26 cellular contexts compared by ENCODE assay signal in genomic region chr3:19950316-19950715, GRCh38. TPM values are rescaled to one million over a fixed set of nuclear protein-coding genes. Genes with fewer than 3 reads are reported as not detected.
DNase-seq lines count a peak whose midpoint lies in the region; FAIRE-seq and TF ChIP-seq lines count a peak whose summit lies in the region.
"Had no signal": no experiment of that assay in that cellular context is flagged by ENCODE, and none has a peak within 500 bp of the region (broad histone marks: within the 10 kb centered on the region; RNA-seq: fewer than 3 reads in every experiment).

No MANE protein-coding gene starts in this region.

- TF ChIP-seq CTCF in HEK293 (tag by site-specific recombination; IDR thresholded peaks at IDR 0.05) (no peak), PC-9 (conservative IDR thresholded peaks at IDR 0.05) (no peak), endothelial cell of umbilical vein (IDR thresholded peaks at IDR 0.05; ENCODE audit: extremely low read depth in 1 of 2, insufficient read depth in 1 of 2, low read depth in 1 of 2, low read length in 2 of 2) (no peak), smooth muscle cell (IDR thresholded peaks at IDR 0.05; ENCODE audit: borderline replicate concordance, insufficient read depth, poor library complexity, severe bottlenecking) (no peak), MM.1S (IDR thresholded peaks at IDR 0.05; ENCODE audit: low read length) (no peak)

- H3K9me2 ChIP-seq in PC-9 (ENCODE audit: insufficient read depth): no peaks in the 10 kb centered on the region
- no peaks in the 10 kb centered on the region for H3K9me2 ChIP-seq in MM.1S (replicated peaks; ENCODE audit: insufficient read depth, low read length)

- no peak overlapping the region for H3K27ac ChIP-seq in HEK293 (ENCODE audit: extremely low read depth, low read depth, low read length)
- H3K27ac ChIP-seq in PC-9: no peak overlapping the region
- H3K27ac ChIP-seq in endothelial cell of umbilical vein (ENCODE audit: insufficient read depth, low read depth, low read length): no peak overlapping the region
- H3K27ac ChIP-seq in smooth muscle cell (ENCODE audit: low read depth): no peak overlapping the region
- H3K27ac ChIP-seq in MM.1S (ENCODE audit: low read length): no peak overlapping the region
- H3K27ac ChIP-seq: KMS-11 had no signal

- CTCF ChIA-PET in HEK293 (lab: Yijun Ruan, JAX): no interaction called here
- CTCF ChIA-PET in PC-9 (lab: Charles Lee): no interaction called here
- CTCF ChIA-PET in endothelial cell of umbilical vein (lab: Charles Lee): interaction anchor here (1.4 to 2.0 kb wide), 2 partner anchors 16 to 64 kb away, joined by 3 to 4 read pairs; no protein-coding TSS in a partner anchor

- H3K4me2 ChIP-seq in PC-9 (peak overlapping the region; percentile 95; the same call in 1 of the 2 replicates), endothelial cell of umbilical vein (ENCODE audit: insufficient read depth, low read length) (peak overlapping the region; percentile 17), smooth muscle cell (peak overlapping the region; percentile 92), MM.1S (ENCODE audit: low read depth, low read length) (no peak overlapping the region)
- H3K4me2 ChIP-seq: KMS-11 had no signal

- DNase-seq in PC-9 (no peak), endothelial cell of umbilical vein (ENCODE audit: low read depth, low spot score) (no peak), smooth muscle cell (lab: John Stamatoyannopoulos, UW; ENCODE audit: unreplicated experiment) (no peak), COR-L47 (lab: John Stamatoyannopoulos, UW) (no peak), head of caudate nucleus (no peak), MM.1S (no peak)
- DNase-seq: AML-193; DMS 273 treated with DMSO at 0.1 percent for 48 hours; DND-41; HFFc6; MG63; NCI-H1092; NCI-H1436 treated with DMSO at 0.1 percent for 48 hours; NCI-H2029; NCI-H2171; NCI-H446; NCI-H69; NK-92 treated with Interleukin-12 subunit alpha and Interleukin-12 subunit beta, amount 100 ng/mL, for 24 hours; RPMI8226; SHP77 treated with DMSO at 0.1 percent for 48 hours; T-helper 1 cell had no signal

- H3K4me3 ChIP-seq in HEK293 (ENCODE audit: low read depth, low read length): no peak overlapping the region
- peak overlapping the region; percentile 69; the same call in 1 of the 2 replicates for H3K4me3 ChIP-seq in PC-9
- H3K4me3 ChIP-seq in endothelial cell of umbilical vein (replicated peaks in 1 of 3; ENCODE audit: insufficient read depth in 1 of 3, low read depth in 1 of 3, low read length in 3 of 3): no peak overlapping the region
- peak overlapping the region; percentile 82 for H3K4me3 ChIP-seq in smooth muscle cell
- H3K4me3 ChIP-seq in MM.1S (ENCODE audit: low read length): no peak overlapping the region
- H3K4me3 ChIP-seq: MG63 had no signal

- FAIRE-seq in endothelial cell of umbilical vein (lab: Jason Lieb, UNC): no peak
- FAIRE-seq: G401.6, H54 had no signal

- intact Hi-C loops in PC-9 (cut with micrococcal nuclease; ENCODE audit: unreplicated experiment): no loop called here
- intact Hi-C loops in endothelial cell of umbilical vein (cut with micrococcal nuclease): no loop called here
- intact Hi-C loops in head of caudate nucleus (cut with DNase I): loop anchor here (5.0 kb wide), 1 partner anchor 237 kb away; the partner anchor contains the start of gene SGO1

- H3K27me3 ChIP-seq in PC-9 (ENCODE audit: insufficient read depth, low read depth): no peaks in the 10 kb centered on the region
- no peaks in the 10 kb centered on the region for H3K27me3 ChIP-seq in endothelial cell of umbilical vein (ENCODE audit: control insufficient read depth in 2 of 2, insufficient read depth in 2 of 2, low read length in 2 of 2)
- no peaks in the 10 kb centered on the region for H3K27me3 ChIP-seq in smooth muscle cell (ENCODE audit: low read depth)
- no peaks in the 10 kb centered on the region for H3K27me3 ChIP-seq in MM.1S (replicated peaks; ENCODE audit: insufficient read depth, low read length)
- H3K27me3 ChIP-seq: MG63 had no signal

- BruUV-seq in PC-9 (replicated peaks; lab: Mats Ljungman, UMichigan) (no TSS peak), endothelial cell of umbilical vein (replicated peaks; lab: Mats Ljungman, UMichigan) (no TSS peak)

- H2AFZ ChIP-seq in PC-9 (no peak overlapping the region), endothelial cell of umbilical vein (ENCODE audit: low read depth, low read length) (no peak overlapping the region), smooth muscle cell (ENCODE audit: low read depth) (no peak overlapping the region), MM.1S (ENCODE audit: low read length) (no peak overlapping the region)

- H3K9me3 ChIP-seq in HEK293 (ENCODE audit: control insufficient read depth, insufficient read depth, low read depth, low read length) (no peaks in the 10 kb centered on the region), PC-9 (ENCODE audit: insufficient read depth, low read depth) (no peaks in the 10 kb centered on the region), endothelial cell of umbilical vein (replicated peaks; ENCODE audit: control insufficient read depth, insufficient read depth, low read length) (no peaks in the 10 kb centered on the region), smooth muscle cell (replicated peaks; ENCODE audit: low read depth) (no peaks in the 10 kb centered on the region), MM.1S (replicated peaks; ENCODE audit: insufficient read depth, low read length) (no peaks in the 10 kb centered on the region)
- H3K9me3 ChIP-seq: MG63 had no signal

- POLR2A ChIA-PET in HEK293 (lab: Yijun Ruan, JAX): no interaction called here
- POLR2A ChIA-PET in PC-9 (lab: Charles Lee; ENCODE audit: unreplicated experiment): no interaction called here
- POLR2A ChIA-PET in endothelial cell of umbilical vein (lab: Charles Lee): no interaction called here

- 92% methylated on average over 2 of the region's 2 CpGs for WGBS in smooth muscle cell (ENCODE audit: low lambda C conversion rate)

- H3K9me1 ChIP-seq in endothelial cell of umbilical vein (replicated peaks; ENCODE audit: control insufficient read depth, extremely low read depth, insufficient read depth, low read length): no peaks in the 10 kb centered on the region

- no peak overlapping the region for H3K9ac ChIP-seq in endothelial cell of umbilical vein (replicated peaks; ENCODE audit: extremely low read depth, insufficient read depth, low read length)
- H3K9ac ChIP-seq in smooth muscle cell (ENCODE audit: low read depth): no peak overlapping the region
- no peak overlapping the region for H3K9ac ChIP-seq in MM.1S (ENCODE audit: low read length)
- H3K9ac ChIP-seq: KMS-11 had no signal

- H3F3A ChIP-seq in PC-9 (ENCODE audit: insufficient read depth, low read depth): peaks cover 21% of the 10 kb centered on the region
- H3F3A ChIP-seq in smooth muscle cell (ENCODE audit: low read depth): peaks cover 8% of the 10 kb centered on the region
- peaks cover 16% of the 10 kb centered on the region for H3F3A ChIP-seq in MM.1S (ENCODE audit: insufficient read depth, low read length)

- H3K79me2 ChIP-seq in PC-9 (ENCODE audit: low read depth) (peaks cover 81% of the 10 kb centered on the region), endothelial cell of umbilical vein (ENCODE audit: control insufficient read depth, insufficient read depth, low read length) (peaks cover 79% of the 10 kb centered on the region), smooth muscle cell (ENCODE audit: low read depth) (peaks cover 77% of the 10 kb centered on the region), MM.1S (ENCODE audit: low read length) (peaks cover 82% of the 10 kb centered on the region)

- no peak for TF ChIP-seq POLR2A in endothelial cell of umbilical vein (IDR thresholded peaks at IDR 0.05; ENCODE audit: low read depth, low read length)

- H4K20me1 ChIP-seq in PC-9 (ENCODE audit: insufficient read depth) (peaks cover 75% of the 10 kb centered on the region), endothelial cell of umbilical vein (replicated peaks; ENCODE audit: control insufficient read depth, extremely low read depth, insufficient read depth, low read length) (no peaks in the 10 kb centered on the region), smooth muscle cell (ENCODE audit: low read depth) (peaks cover 76% of the 10 kb centered on the region), MM.1S (ENCODE audit: insufficient read depth, low read length) (peaks cover 19% of the 10 kb centered on the region; the same call in 1 of the 2 replicates)

- H3K4me1 ChIP-seq in HEK293 (ENCODE audit: control insufficient read depth, insufficient read depth, low read length) (peaks cover 5% of the 10 kb centered on the region; the same call in 1 of the 2 replicates), PC-9 (replicated peaks; ENCODE audit: insufficient read depth) (peaks cover 25% of the 10 kb centered on the region), endothelial cell of umbilical vein (ENCODE audit: control insufficient read depth, extremely low read depth, insufficient read depth, low read length) (peaks cover 23% of the 10 kb centered on the region), smooth muscle cell (ENCODE audit: low read depth) (peaks cover 15% of the 10 kb centered on the region), MM.1S (ENCODE audit: low read length) (peaks cover 17% of the 10 kb centered on the region)

- H3K36me3 ChIP-seq in HEK293 (ENCODE audit: control insufficient read depth in 2 of 2, insufficient read depth in 1 of 2, low read length in 2 of 2) (peaks cover 31 to 43% of the 10 kb centered on the region in 2 experiments), PC-9 (ENCODE audit: low read depth) (peaks cover 48% of the 10 kb centered on the region), endothelial cell of umbilical vein (ENCODE audit: control insufficient read depth in 2 of 2, extremely low read depth in 1 of 2, insufficient read depth in 2 of 2, low read length in 2 of 2) (peaks cover 10 to 13% of the 10 kb centered on the region in 2 experiments), smooth muscle cell (ENCODE audit: low read depth) (peaks cover 5% of the 10 kb centered on the region), MM.1S (replicated peaks; ENCODE audit: insufficient read depth, low read length) (peaks cover 6% of the 10 kb centered on the region; the same call in 1 of the 2 replicates)

- dilution Hi-C loops in endothelial cell of umbilical vein (cut with MboI; ENCODE audit: extremely low pct_ligation_motif_present, low sequenced_read_pairs): no loop called here

RNA-seq across cellular contexts. Expression of gene RAB5A, which starts 3.4 kb away (rescaled TPM):
- total RNA-seq in PC-9 (2021) (62.7 and 65.1 TPM in 2 replicates), endothelial cell of umbilical vein (63.8 and 66.9 TPM in 2 replicates), smooth muscle cell (127 and 161 TPM in 2 replicates)
- polyA plus RNA-seq in endothelial cell of umbilical vein (17.9 and 20.6 TPM in 2 replicates), smooth muscle cell (92.2 and 99.1 TPM in 2 replicates)
- polyA plus RNA-seq in endothelial cell of umbilical vein (2011; cell fraction: cytosol; rRNA removed): 32.5 and 36.3 TPM in 2 replicates
- polyA plus RNA-seq in endothelial cell of umbilical vein (2011; cell fraction: nucleus; rRNA removed): 22.6 and 25.0 TPM in 2 replicates
- 44.2 and 54.4 TPM in 2 replicates for polyA plus RNA-seq in endothelial cell of umbilical vein (2012)
- polyA minus RNA-seq in endothelial cell of umbilical vein: 19.1 and 28.6 TPM in 2 replicates
- 30.6 TPM for polyA minus RNA-seq in endothelial cell of umbilical vein (2011; cell fraction: cytosol; rRNA and poly(A)+ RNA removed)
- 39.8 and 59.0 TPM in 2 replicates for polyA minus RNA-seq in endothelial cell of umbilical vein (2011; cell fraction: nucleus; rRNA and poly(A)+ RNA removed)

RNA-seq across cellular contexts. Expression of gene EFHB, which starts 16.3 kb away (rescaled TPM):
- 1.5 and 2.8 TPM in 2 replicates for total RNA-seq in PC-9 (2021)
- total RNA-seq in endothelial cell of umbilical vein: 0.82 and 0.99 TPM in 2 replicates
- not detected in 2 replicates for polyA plus RNA-seq in endothelial cell of umbilical vein
- polyA plus RNA-seq in endothelial cell of umbilical vein (2011; cell fraction: cytosol; rRNA removed): 0.18 and 0.19 TPM in 2 replicates
- 0.78 TPM in 1 of 2 replicates, not detected in the other for polyA plus RNA-seq in endothelial cell of umbilical vein (2011; cell fraction: nucleus; rRNA removed)
- 0.60 and 0.78 TPM in 2 replicates for polyA plus RNA-seq in endothelial cell of umbilical vein (2012)
- polyA minus RNA-seq in endothelial cell of umbilical vein: 3.7 TPM in 1 of 2 replicates, not detected in the other
- polyA minus RNA-seq in endothelial cell of umbilical vein (2011; cell fraction: cytosol; rRNA and poly(A)+ RNA removed): not detected
- polyA minus RNA-seq in endothelial cell of umbilical vein (2011; cell fraction: nucleus; rRNA and poly(A)+ RNA removed): 1.4 TPM in 1 of 2 replicates, not detected in the other
- total RNA-seq in smooth muscle cell: 0.18 and 0.63 TPM in 2 replicates
- polyA plus RNA-seq in smooth muscle cell: 0.14 and 1.3 TPM in 2 replicates
- total RNA-seq: HT-29 had no signal

Comparison
In these comparisons a context has a peak if more than half of its experiments do, and no peak if none do; other contexts are left out.
1. H3K4me3 ChIP-seq: peak in PC-9 (single experiment) and smooth muscle cell (single experiment); none in HEK293 (single experiment), endothelial cell of umbilical vein (0 of 3) and MM.1S (single experiment).